In the genomic region with DNA sequence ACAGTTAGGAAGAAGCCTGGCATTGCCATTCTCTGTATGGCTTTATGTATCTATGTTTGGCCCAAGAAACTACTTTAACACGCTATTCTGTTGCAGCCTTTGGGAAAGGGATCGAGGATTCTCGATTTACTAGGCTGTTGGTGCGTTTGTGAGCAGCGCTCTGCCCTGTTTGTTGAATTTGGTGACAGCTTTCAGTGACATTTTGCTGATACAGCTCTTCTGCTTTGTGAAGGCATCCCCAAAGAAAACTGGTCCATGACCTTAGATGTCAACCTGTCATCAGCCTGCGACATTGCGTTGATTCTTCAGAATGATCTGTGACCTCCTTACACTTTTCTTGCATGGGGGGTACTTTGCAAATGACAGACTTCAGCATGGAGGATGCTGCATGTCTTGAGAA, we compare ENCODE assay signal across 1 cellular context.
TF ChIP-seq lines count a peak whose summit lies in the region.

No MANE protein-coding gene starts in this region.

TF ChIP-seq in K562, 482 proteins besides CTCF, POLR2A, EP300 and RAD21 (continued from another document):
- TF ChIP-seq CREB3 (tag; conservative IDR thresholded peaks at IDR 0.05; ENCODE audit: low read depth) (no peak), ZNF316 (IDR thresholded peaks at IDR 0.05) (peak; percentile 76), SMARCB1 (IDR thresholded peaks at IDR 0.05; ENCODE audit: insufficient read length, low read depth) (no peak), NEUROD1 (IDR thresholded peaks at IDR 0.05; ENCODE audit: borderline replicate concordance, low read depth, low read length, partially characterized antibody) (no peak)
